Comparison of ENCODE assay signal across 1 cellular context in genomic region chr7:129559564-129559963, GRCh38.
A peak's percentile ranks its signal among the peaks of the same experiment; 100 is the strongest.
TF ChIP-seq lines count a peak whose summit lies in the region.

No MANE protein-coding gene starts in this region.

TF ChIP-seq in K562, 482 proteins besides CTCF, POLR2A, EP300 and RAD21 (continued from another document and continues in another):
- peak; percentile 27; the same call in 1 of the 2 replicates for TF ChIP-seq HBP1 (CRISPR knock-in tag; IDR thresholded peaks at IDR 0.05)
- TF ChIP-seq XRCC5 (IDR thresholded peaks at IDR 0.05; ENCODE audit: low read depth, low read length): no peak
- TF ChIP-seq POU5F1 (IDR thresholded peaks at IDR 0.05; ENCODE audit: borderline replicate concordance, low read depth, low read length, partially characterized antibody): no peak
- no peak for TF ChIP-seq ZNF282 (CRISPR knock-in tag; IDR thresholded peaks at IDR 0.05)
- TF ChIP-seq CAMTA2 (CRISPR knock-in tag; conservative IDR thresholded peaks at IDR 0.05): no peak
- no peak for TF ChIP-seq NR1H2 (CRISPR knock-in tag; IDR thresholded peaks at IDR 0.05)
- peak; percentile 90 for TF ChIP-seq GATA2 (CRISPR knock-in tag; IDR thresholded peaks at IDR 0.05)
- TF ChIP-seq ZC3H11A (IDR thresholded peaks at IDR 0.05; ENCODE audit: low read depth, low read length): no peak
- no peak for TF ChIP-seq ZSCAN29 (IDR thresholded peaks at IDR 0.05)
- TF ChIP-seq FOSL1 (tag; conservative IDR thresholded peaks at IDR 0.05): no peak
- no peak for TF ChIP-seq E2F6 (IDR thresholded peaks at IDR 0.05; ENCODE audit: borderline replicate concordance in 1 of 2, extremely low read depth in 1 of 2, insufficient read depth in 1 of 2, insufficient read length in 1 of 2, low read depth in 1 of 2, low read length in 1 of 2, poor library complexity in 1 of 2, severe bottlenecking in 1 of 2)
- no peak for TF ChIP-seq ZNF311 (CRISPR knock-in tag; IDR thresholded peaks at IDR 0.05)
- no peak for TF ChIP-seq MAFK (IDR thresholded peaks at IDR 0.05; ENCODE audit: low read length)
- TF ChIP-seq MAFG (tag; conservative IDR thresholded peaks at IDR 0.05): no peak
- TF ChIP-seq ZNF655 (CRISPR knock-in tag; IDR thresholded peaks at IDR 0.05): no peak
- no peak for TF ChIP-seq SRSF7 (optimal IDR thresholded peaks at IDR 0.05; ENCODE audit: low read depth, low read length)
- TF ChIP-seq EWSR1 (IDR thresholded peaks at IDR 0.05; ENCODE audit: borderline replicate concordance, low read depth, partially characterized antibody): no peak
- no peak for TF ChIP-seq L3MBTL2 (IDR thresholded peaks at IDR 0.05)
- no peak for TF ChIP-seq PHF21A (IDR thresholded peaks at IDR 0.05; ENCODE audit: borderline replicate concordance, low read depth)
- TF ChIP-seq RBM34 (IDR thresholded peaks at IDR 0.05; ENCODE audit: borderline replicate concordance, insufficient read depth, low read length): no peak
- TF ChIP-seq MXD1 (CRISPR knock-in tag; IDR thresholded peaks at IDR 0.05; ENCODE audit: borderline replicate concordance, poor library complexity, severe bottlenecking): no peak
- TF ChIP-seq CXXC5 (CRISPR knock-in tag; IDR thresholded peaks at IDR 0.05): 0 out of 2 replicates have a peak, but pooled peaks have one; percentile 28
- 0 out of 2 replicates have a peak, but pooled peaks have one; percentile 4 for TF ChIP-seq MBD2 (IDR thresholded peaks at IDR 0.05; ENCODE audit: borderline replicate concordance, low read depth)
- TF ChIP-seq SMARCE1 (IDR thresholded peaks at IDR 0.05): peak; percentile 50; the same call in 1 of the 2 replicates
- TF ChIP-seq ATF2 (CRISPR knock-in tag; IDR thresholded peaks at IDR 0.05): no peak
- peak; percentile 64; the same call in 1 of the 2 replicates for TF ChIP-seq FOXM1 (IDR thresholded peaks at IDR 0.05; ENCODE audit: low read depth)
- no peak for TF ChIP-seq FOXM1 (CRISPR knock-in tag; IDR thresholded peaks at IDR 0.05; ENCODE audit: low read depth)
- TF ChIP-seq NFRKB (IDR thresholded peaks at IDR 0.05; ENCODE audit: low read depth): no peak
- 0 out of 4 replicates have a peak, but pooled peaks of 1 of the 2 experiments have one; percentile 31 for TF ChIP-seq MNT (conservative IDR thresholded peaks at IDR 0.05)
- no peak for TF ChIP-seq HMG20A (CRISPR knock-in tag; conservative IDR thresholded peaks at IDR 0.05)
- no peak for TF ChIP-seq ZSCAN32 (CRISPR knock-in tag; IDR thresholded peaks at IDR 0.05)
- TF ChIP-seq HINFP (tag; conservative IDR thresholded peaks at IDR 0.05; ENCODE audit: low read depth): no peak
- 0 out of 2 replicates have a peak, but pooled peaks have one; percentile 47 for TF ChIP-seq ELF4 (CRISPR knock-in tag; IDR thresholded peaks at IDR 0.05)
- TF ChIP-seq GTF2E2 (tag; IDR thresholded peaks at IDR 0.05): no peak
- no peak for TF ChIP-seq ETV1 (tag; conservative IDR thresholded peaks at IDR 0.05; ENCODE audit: low read depth)
- TF ChIP-seq ZNF277 (CRISPR knock-in tag; IDR thresholded peaks at IDR 0.05; ENCODE audit: borderline replicate concordance): no peak
- no peak for TF ChIP-seq KDM5B (IDR thresholded peaks at IDR 0.05; ENCODE audit: insufficient replicate concordance, low read depth, low read length)
- no peak for TF ChIP-seq SAFB2 (IDR thresholded peaks at IDR 0.05; ENCODE audit: borderline replicate concordance, low read depth, low read length, severe bottlenecking)
- no peak for TF ChIP-seq TEAD2 (tag; IDR thresholded peaks at IDR 0.05)
- no peak for TF ChIP-seq ZNF639 (CRISPR knock-in tag; conservative IDR thresholded peaks at IDR 0.05 in 1 of 2, IDR thresholded peaks at IDR 0.05 in 1 of 2)
- no peak for TF ChIP-seq CREB5 (CRISPR knock-in tag; IDR thresholded peaks at IDR 0.05)
- peak; percentile 36; the same call in 1 of the 2 replicates for TF ChIP-seq ZNF134 (CRISPR knock-in tag; conservative IDR thresholded peaks at IDR 0.05)
- 0 out of 2 replicates have a peak, but pooled peaks have one; percentile 24 for TF ChIP-seq ZKSCAN1 (IDR thresholded peaks at IDR 0.05; ENCODE audit: low read depth, low read length)
- no peak for TF ChIP-seq ARID2 (IDR thresholded peaks at IDR 0.05)
- TF ChIP-seq PHB (CRISPR knock-in tag; IDR thresholded peaks at IDR 0.05): no peak
- TF ChIP-seq THRAP3 (IDR thresholded peaks at IDR 0.05; ENCODE audit: borderline replicate concordance): no peak
- 0 out of 4 replicates have a peak, but pooled peaks of 1 of the 2 experiments have one; percentile 62 for TF ChIP-seq UBTF (IDR thresholded peaks at IDR 0.05; ENCODE audit: borderline replicate concordance in 1 of 2, low read depth in 2 of 2, low read length in 2 of 2)
- no peak for TF ChIP-seq TAF1 (IDR thresholded peaks at IDR 0.05; ENCODE audit: control insufficient read depth, extremely low read depth, insufficient read depth, low read length, severe bottlenecking)
- TF ChIP-seq FOXA1 (IDR thresholded peaks at IDR 0.05; ENCODE audit: borderline replicate concordance): no peak
- no peak for TF ChIP-seq NFE2L1 (tag; IDR thresholded peaks at IDR 0.05; ENCODE audit: borderline replicate concordance, low read depth)
- TF ChIP-seq ZNF143 (CRISPR knock-in tag; IDR thresholded peaks at IDR 0.05): no peak
- no peak for TF ChIP-seq ESRRB (CRISPR knock-in tag; IDR thresholded peaks at IDR 0.05; ENCODE audit: borderline replicate concordance)
- TF ChIP-seq ZNF354B (CRISPR knock-in tag; IDR thresholded peaks at IDR 0.05): no peak
- TF ChIP-seq ZFP30 (CRISPR knock-in tag; IDR thresholded peaks at IDR 0.05; ENCODE audit: borderline replicate concordance): no peak
- peak; percentile 92 for TF ChIP-seq CBFA2T3 (IDR thresholded peaks at IDR 0.05)
- no peak for TF ChIP-seq ZNF174 (CRISPR knock-in tag; IDR thresholded peaks at IDR 0.05)
- TF ChIP-seq ZNF561 (CRISPR knock-in tag; conservative IDR thresholded peaks at IDR 0.05): no peak
- no peak for TF ChIP-seq COPS2 (conservative IDR thresholded peaks at IDR 0.05)
